27 cellular contexts compared by ENCODE assay signal in the genomic region with DNA sequence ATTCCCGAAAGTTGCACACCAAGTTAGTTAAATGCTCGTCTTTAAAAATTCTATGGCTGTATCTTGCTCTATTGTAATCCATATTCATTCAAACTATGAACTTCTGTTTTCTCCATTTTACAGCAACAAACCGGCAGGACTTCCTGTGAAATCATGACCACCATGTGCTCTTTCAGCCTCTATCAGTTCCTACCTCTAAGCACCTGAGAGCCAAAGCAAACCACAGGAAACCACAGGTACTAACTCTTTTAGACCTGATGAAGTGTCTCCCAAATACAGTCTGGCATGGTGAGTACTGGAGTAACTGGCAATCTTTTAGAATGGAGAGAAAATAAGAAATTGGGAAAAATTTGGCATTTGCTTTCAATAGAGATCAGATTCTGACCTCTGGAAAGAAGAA.
"Had no signal": no experiment of that assay in that cellular context is flagged by ENCODE, and none has a peak within 500 bp of the region (broad histone marks: within the 10 kb centered on the region; RNA-seq: fewer than 3 reads in every experiment).

No MANE protein-coding gene starts in this region.

- H3K27me3 Mint-ChIP-seq: activated CD4-positive, alpha-beta memory T cell treated with anti-CD3 and anti-CD28 coated beads for 36 hours; activated CD4-positive, alpha-beta T cell treated with anti-CD3 and anti-CD28 coated beads for 36 hours; activated CD4-positive, alpha-beta T cell treated with anti-CD3 and anti-CD28 coated beads, Interleukin-2, amount 10 ng/mL, durations not matched to agents 24 days and 14 days; activated CD8-positive, alpha-beta memory T cell treated with anti-CD3 and anti-CD28 coated beads, Interleukin-2, amount 10 ng/mL, durations not matched to agents 7 days and 5 days; activated naive CD4-positive, alpha-beta T cell treated with anti-CD3 and anti-CD28 coated beads, Interleukin-2, amount 10 ng/mL, durations not matched to agents 7 days and 5 days; activated naive CD8-positive, alpha-beta T cell treated with anti-CD3 and anti-CD28 coated beads, Interleukin-2, amount 10 ng/mL, durations not matched to agents 7 days and 5 days; central memory CD8-positive, alpha-beta T cell; dendritic cell treated with granulocyte-macrophage colony-stimulating factor and Interleukin-4, amounts not matched to agents 40 ng/mL and 50 ng/mL, for 4 days had no signal

- H3K27me3 ChIP-seq: ascending aorta, brain microvascular endothelial cell, dorsolateral prefrontal cortex had no signal

- H3K36me3 Mint-ChIP-seq: activated CD4-positive, alpha-beta memory T cell treated with anti-CD3 and anti-CD28 coated beads for 36 hours; activated CD8-positive, alpha-beta memory T cell treated with anti-CD3 and anti-CD28 coated beads, Interleukin-2, amount 10 ng/mL, durations not matched to agents 7 days and 5 days; activated naive CD4-positive, alpha-beta T cell treated with anti-CD3 and anti-CD28 coated beads, Interleukin-2, amount 10 ng/mL, durations not matched to agents 7 days and 5 days; activated naive CD8-positive, alpha-beta T cell treated with anti-CD3 and anti-CD28 coated beads, Interleukin-2, amount 10 ng/mL, durations not matched to agents 7 days and 5 days had no signal

- H3K36me3 ChIP-seq: ascending aorta, brain microvascular endothelial cell had no signal

- H3K9me3 Mint-ChIP-seq: endodermal cell had no signal

- H3K27ac ChIP-seq: ascending aorta, brain microvascular endothelial cell, coronary artery, dorsolateral prefrontal cortex had no signal

- H3K27ac Mint-ChIP-seq: activated CD4-positive, alpha-beta memory T cell treated with anti-CD3 and anti-CD28 coated beads for 36 hours; activated CD4-positive, alpha-beta T cell treated with anti-CD3 and anti-CD28 coated beads for 36 hours; activated CD4-positive, alpha-beta T cell treated with anti-CD3 and anti-CD28 coated beads, Interleukin-2, amount 10 ng/mL, durations not matched to agents 24 days and 14 days; activated CD8-positive, alpha-beta memory T cell treated with anti-CD3 and anti-CD28 coated beads, Interleukin-2, amount 10 ng/mL, durations not matched to agents 7 days and 5 days; activated CD8-positive, alpha-beta T cell treated with anti-CD3 and anti-CD28 coated beads, Interleukin-2, amount 10 ng/mL, durations not matched to agents 7 days and 5 days; activated naive CD4-positive, alpha-beta T cell treated with anti-CD3 and anti-CD28 coated beads, Interleukin-2, amount 10 ng/mL, durations not matched to agents 7 days and 5 days; activated naive CD4-positive, alpha-beta T cell treated with anti-CD3 and anti-CD28 coated beads, Interleukin-2, amount 50 U/mL, for 72 hours; activated naive CD8-positive, alpha-beta T cell treated with anti-CD3 and anti-CD28 coated beads, Interleukin-2, amount 10 ng/mL, durations not matched to agents 7 days and 5 days; activated T-cell treated with anti-CD3 and anti-CD28 coated beads, Interleukin-2, amount 50 U/mL, for 72 hours; dendritic cell treated with granulocyte-macrophage colony-stimulating factor and Interleukin-4, amounts not matched to agents 40 ng/mL and 50 ng/mL, for 4 days; endodermal cell had no signal

- DNase-seq: activated CD4-positive, alpha-beta memory T cell treated with anti-CD3 and anti-CD28 coated beads for 36 hours; activated CD4-positive, alpha-beta T cell treated with anti-CD3 and anti-CD28 coated beads for 36 hours; activated CD4-positive, alpha-beta T cell treated with anti-CD3 and anti-CD28 coated beads, Interleukin-2, amount 10 ng/mL, durations not matched to agents 24 days and 14 days; activated CD4-positive, CD25-positive, alpha-beta regulatory T cell; activated CD4-positive, CD25-positive, alpha-beta regulatory T cell treated with anti-CD3 and anti-CD28 coated beads, Interleukin-2, amount 50 U/mL, for 72 hours; activated CD8-positive, alpha-beta memory T cell treated with anti-CD3 and anti-CD28 coated beads, Interleukin-2, amount 10 ng/mL, durations not matched to agents 7 days and 5 days; activated CD8-positive, alpha-beta memory T cell treated with anti-CD3 and anti-CD28 coated beads, Interleukin-2, amount 50 U/mL, for 4 hours; activated CD8-positive, alpha-beta T cell treated with anti-CD3 and anti-CD28 coated beads, Interleukin-2, amount 10 ng/mL, durations not matched to agents 7 days and 5 days; activated gamma-delta T cell; activated naive CD4-positive, alpha-beta T cell; activated naive CD4-positive, alpha-beta T cell treated with anti-CD3 and anti-CD28 coated beads, Interleukin-2, amount 10 ng/mL, durations not matched to agents 7 days and 5 days; activated naive CD8-positive, alpha-beta T cell treated with anti-CD3 and anti-CD28 coated beads, Interleukin-2, amount 10 ng/mL, durations not matched to agents 7 days and 5 days; activated T-cell treated with anti-CD3 and anti-CD28 coated beads, Interleukin-2, amount 50 U/mL, for 1 hour; activated T-cell treated with anti-CD3 and anti-CD28 coated beads, Interleukin-2, amount 50 U/mL, for 72 hours; brain microvascular endothelial cell; dorsolateral prefrontal cortex; effector memory CD4-positive, alpha-beta T cell; endodermal cell; foreskin fibroblast; head of caudate nucleus; T-helper 2 cell had no signal

- ATAC-seq: activated CD4-positive, alpha-beta T cell treated with anti-CD3 and anti-CD28 coated beads for 36 hours; activated CD8-positive, alpha-beta memory T cell treated with anti-CD3 and anti-CD28 coated beads, Interleukin-2, amount 10 ng/mL, durations not matched to agents 7 days and 5 days; activated CD8-positive, alpha-beta T cell treated with anti-CD3 and anti-CD28 coated beads, Interleukin-2, amount 10 ng/mL, durations not matched to agents 7 days and 5 days; activated naive CD4-positive, alpha-beta T cell treated with anti-CD3 and anti-CD28 coated beads, Interleukin-2, amount 50 U/mL, for 72 hours; activated T-cell treated with anti-CD3 and anti-CD28 coated beads, Interleukin-2, amount 50 U/mL, for 72 hours; esophagus mucosa had no signal

- H3K9me3 ChIP-seq: ascending aorta had no signal

- H3K4me1 Mint-ChIP-seq: activated CD4-positive, alpha-beta T cell treated with anti-CD3 and anti-CD28 coated beads for 36 hours; activated CD4-positive, alpha-beta T cell treated with anti-CD3 and anti-CD28 coated beads, Interleukin-2, amount 10 ng/mL, durations not matched to agents 24 days and 14 days; activated CD8-positive, alpha-beta memory T cell treated with anti-CD3 and anti-CD28 coated beads, Interleukin-2, amount 10 ng/mL, durations not matched to agents 7 days and 5 days; activated naive CD4-positive, alpha-beta T cell treated with anti-CD3 and anti-CD28 coated beads, Interleukin-2, amount 10 ng/mL, durations not matched to agents 7 days and 5 days; activated naive CD8-positive, alpha-beta T cell treated with anti-CD3 and anti-CD28 coated beads, Interleukin-2, amount 10 ng/mL, durations not matched to agents 7 days and 5 days; central memory CD8-positive, alpha-beta T cell; endodermal cell had no signal

- H3K4me1 ChIP-seq: ascending aorta had no signal

- H3K4me3 Mint-ChIP-seq: activated CD4-positive, alpha-beta memory T cell treated with anti-CD3 and anti-CD28 coated beads for 36 hours; activated CD4-positive, alpha-beta T cell treated with anti-CD3 and anti-CD28 coated beads for 36 hours; activated CD4-positive, alpha-beta T cell treated with anti-CD3 and anti-CD28 coated beads, Interleukin-2, amount 10 ng/mL, durations not matched to agents 24 days and 14 days; activated CD8-positive, alpha-beta memory T cell treated with anti-CD3 and anti-CD28 coated beads, Interleukin-2, amount 10 ng/mL, durations not matched to agents 7 days and 5 days; activated CD8-positive, alpha-beta T cell treated with anti-CD3 and anti-CD28 coated beads, Interleukin-2, amount 10 ng/mL, durations not matched to agents 7 days and 5 days; activated naive CD4-positive, alpha-beta T cell treated with anti-CD3 and anti-CD28 coated beads, Interleukin-2, amount 10 ng/mL, durations not matched to agents 7 days and 5 days; activated naive CD8-positive, alpha-beta T cell treated with anti-CD3 and anti-CD28 coated beads, Interleukin-2, amount 10 ng/mL, durations not matched to agents 7 days and 5 days; activated T-cell treated with anti-CD3 and anti-CD28 coated beads, Interleukin-2, amount 50 U/mL, for 72 hours; central memory CD8-positive, alpha-beta T cell; dendritic cell treated with granulocyte-macrophage colony-stimulating factor and Interleukin-4, amounts not matched to agents 40 ng/mL and 50 ng/mL, for 4 days; endodermal cell had no signal

- H3K4me3 ChIP-seq: ascending aorta, coronary artery, dorsolateral prefrontal cortex had no signal
